ENCODE assay signal across 11 cellular contexts in the genomic region with DNA sequence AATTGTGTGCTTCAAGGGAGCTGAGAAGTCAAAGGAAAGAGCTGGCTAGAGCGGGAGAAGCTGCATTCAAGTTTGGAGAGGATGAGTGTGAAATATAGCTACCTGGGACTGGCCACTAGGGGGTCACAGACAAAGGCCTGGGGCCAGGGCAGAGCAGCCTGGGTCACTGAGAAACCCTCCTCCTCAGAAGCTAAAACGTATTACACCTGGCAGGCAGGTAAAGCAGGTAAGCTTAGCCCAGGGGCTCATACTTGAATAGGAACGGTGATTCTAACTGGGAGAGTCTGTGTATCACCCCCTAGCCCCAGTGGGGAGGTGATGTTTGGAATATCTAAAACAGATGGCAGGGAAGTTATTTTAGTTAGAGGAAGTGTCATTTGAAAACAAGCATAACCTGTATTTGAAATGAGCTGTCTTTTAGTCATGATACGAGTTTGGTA. TPM values are rescaled to one million over a fixed set of nuclear protein-coding genes. Genes with fewer than 3 reads are reported as not detected.
DNase-seq lines count a peak whose midpoint lies in the region; ATAC-seq and TF ChIP-seq lines count a peak whose summit lies in the region.
"Had no signal": no experiment of that assay in that cellular context is flagged by ENCODE, and none has a peak within 500 bp of the region (broad histone marks: within the 10 kb centered on the region; RNA-seq: fewer than 3 reads in every experiment).

No MANE protein-coding gene starts in this region.

- no peaks in the 10 kb centered on the region for H3K36me3 Mint-ChIP-seq in nephron progenitor cell (ENCODE audit: low read depth)

- intact Hi-C loops in mammary epithelial cell (cut with micrococcal nuclease), result loop anchor here (5.0 kb wide), 1 partner anchor 40 kb away; no protein-coding TSS in a partner anchor

- 37% methylated on average over 4 of the region's 4 CpGs for WGBS in mammary epithelial cell (ENCODE audit: low coverage, missing lambda C conversion rate)

- H3K27ac ChIP-seq in mammary epithelial cell (ENCODE audit: insufficient read depth, low read depth, low read length), result peak overlapping the region; percentile 40
- H3K27ac ChIP-seq: tibial artery had no signal

- no peaks in the 10 kb centered on the region for H3K36me3 ChIP-seq in mammary epithelial cell (ENCODE audit: insufficient read depth, low read length)
- H3K36me3 ChIP-seq: tibial artery had no signal

- H3K9ac ChIP-seq in mammary epithelial cell (ENCODE audit: insufficient read depth, low read length), result no peak overlapping the region

- CTCF ChIA-PET in GM10248 (lab: Yijun Ruan, JAX), result interaction anchor here (0.6 to 2.1 kb wide), 6 partner anchors 9 to 245 kb away, joined by 3 to 13 read pairs (median 4); no protein-coding TSS in a partner anchor
- CTCF ChIA-PET in mammary epithelial cell (lab: Charles Lee; ENCODE audit: low non-redundant PET), result interaction anchor here (0.6 to 1.2 kb wide), 6 partner anchors 13 to 530 kb away, joined by 3 to 5 read pairs (median 3); no protein-coding TSS in a partner anchor

- TF ChIP-seq CTCF in GM10248 (IDR thresholded peaks at IDR 0.05; ENCODE audit: control extremely low read depth, extremely low read depth, low read depth, missing control alignments) (peak; percentile 33), mammary epithelial cell (conservative IDR thresholded peaks at IDR 0.05 in 1 of 2, IDR thresholded peaks at IDR 0.05 in 1 of 2; ENCODE audit: extremely low read depth in 1 of 2, insufficient read depth in 1 of 2, low read depth in 1 of 2, low read length in 2 of 2) (peak; percentile 51 to 66), nephron progenitor cell (IDR thresholded peaks at IDR 0.05) (peak; percentile 40)

- H3K9me3 Mint-ChIP-seq in nephron progenitor cell, result no peaks in the 10 kb centered on the region

- H3K4me1 Mint-ChIP-seq in nephron progenitor cell, result peaks cover 37% of the 10 kb centered on the region

- H3K4me2 ChIP-seq in mammary epithelial cell (ENCODE audit: insufficient read depth, low read depth, low read length), result peak overlapping the region; percentile 20

- no peak overlapping the region for H3K4me3 ChIP-seq in mammary epithelial cell (replicated peaks in 1 of 3; ENCODE audit: insufficient read depth in 1 of 3, low read depth in 2 of 3, low read length in 3 of 3)
- H3K4me3 ChIP-seq: tibial artery had no signal

- no peaks in the 10 kb centered on the region for H3K9me3 ChIP-seq in mammary epithelial cell (replicated peaks; ENCODE audit: insufficient read depth, low read length)
- H3K9me3 ChIP-seq: tibial artery had no signal

- H3K79me2 ChIP-seq in mammary epithelial cell (ENCODE audit: insufficient read depth, low read length), result no peaks in the 10 kb centered on the region

- dilution Hi-C loops in mammary epithelial cell (cut with HindIII; ENCODE audit: low sequenced_read_pairs), result no loop called here

- no peaks in the 10 kb centered on the region for H4K20me1 ChIP-seq in mammary epithelial cell (ENCODE audit: insufficient read depth, low read length)

- H2AFZ ChIP-seq in mammary epithelial cell (ENCODE audit: low read depth, low read length), result peak overlapping the region; percentile 66

- no peaks in the 10 kb centered on the region for H3K27me3 Mint-ChIP-seq in nephron progenitor cell (ENCODE audit: low read depth, poor library complexity)

- H3K27me3 ChIP-seq in mammary epithelial cell (ENCODE audit: insufficient read depth, low read length), result no peaks in the 10 kb centered on the region
- H3K27me3 ChIP-seq: tibial artery had no signal

- no TSS peak for BruUV-seq in mammary epithelial cell (replicated peaks; lab: Mats Ljungman, UMichigan)

- no peak overlapping the region for H3K4me3 Mint-ChIP-seq in nephron progenitor cell

- H3K27ac Mint-ChIP-seq in nephron progenitor cell, result no peak overlapping the region

- H3K4me1 ChIP-seq in mammary epithelial cell (ENCODE audit: insufficient read depth, low read length), result peaks cover 48% of the 10 kb centered on the region

- in situ Hi-C loops in mammary epithelial cell (cut with MboI; ENCODE audit: low sequenced_read_pairs in 2 of 2), result no loop called here

- DNase-seq in GM10248 (ENCODE audit: extremely low spot score), result peak; percentile 41
- peak; percentile 45 for DNase-seq in HuH-7.5 (ENCODE audit: low spot score)
- DNase-seq in mammary epithelial cell, result peak; percentile 65
- no peak for DNase-seq in nephron progenitor cell
- DNase-seq in NCI-H1694 (lab: John Stamatoyannopoulos, UW), result no peak
- DNase-seq in nucleus accumbens (lab: John Stamatoyannopoulos, UW), result no peak
- DNase-seq: activated CD4-positive, alpha-beta T cell treated with anti-CD3 and anti-CD28 coated beads, Interleukin-2, amount 50 U/mL, for 1 hour; NCI-H1436; retina; tibial artery had no signal

- ATAC-seq in GM21360 (IDR thresholded peaks at IDR 0.05; ENCODE audit: unreplicated experiment), result no peak

- POLR2A ChIA-PET in GM10248 (lab: Yijun Ruan, JAX), result no interaction called here

RNA-seq across cellular contexts. Expression of gene KRT37, which starts 6.8 kb away (rescaled TPM):
- not detected for total RNA-seq in mammary epithelial cell
- not detected for polyA plus RNA-seq in mammary epithelial cell
- not detected for polyA minus RNA-seq in mammary epithelial cell

RNA-seq across cellular contexts. Expression of gene KRT31, which starts 20.2 kb away (rescaled TPM):
- not detected for total RNA-seq in mammary epithelial cell
- polyA plus RNA-seq in mammary epithelial cell, result not detected
- not detected for polyA minus RNA-seq in mammary epithelial cell

RNA-seq across cellular contexts. Expression of gene KRT38, which starts 23.2 kb away (rescaled TPM):
- total RNA-seq in mammary epithelial cell, result not detected
- polyA plus RNA-seq in mammary epithelial cell, result not detected
- not detected for polyA minus RNA-seq in mammary epithelial cell

RNA-seq across cellular contexts. Expression of gene KRT34, which starts 35.5 kb away (rescaled TPM):
- total RNA-seq in mammary epithelial cell, result under 1 TPM in 1 of 2 donors, not detected in 1; 0.33 TPM
- 0.79 TPM for polyA plus RNA-seq in mammary epithelial cell
- not detected for polyA minus RNA-seq in mammary epithelial cell

RNA-seq across cellular contexts. Expression of gene KRT33B, which starts 48.0 kb away (rescaled TPM):
- total RNA-seq in mammary epithelial cell, result under 1 TPM in 1 of 2 donors, not detected in 1; 0.17 TPM
- 0.06 TPM for polyA plus RNA-seq in mammary epithelial cell
- polyA minus RNA-seq in mammary epithelial cell, result not detected

Comparison
In these comparisons a context has a peak if more than half of its experiments do, and no peak if none do; other contexts are left out.
1. DNase-seq: peak in GM10248 (single experiment), HuH-7.5 (single experiment) and mammary epithelial cell (single experiment); none in nephron progenitor cell (single experiment), NCI-H1694 (single experiment) and nucleus accumbens (0 of 56).
2. Peak in every context shown above with its lines, with median percentiles within 50 percentile points of each other: CTCF ChIP-seq.